Comparison of ENCODE assay signal across 8 cellular contexts in genomic region chr4:155759372-155760252, GRCh38. TPM values are rescaled to one million over a fixed set of nuclear protein-coding genes. Genes with fewer than 3 reads are reported as not detected.
DNase-seq lines count a peak whose midpoint lies in the region; ATAC-seq and TF ChIP-seq lines count a peak whose summit lies in the region.

No MANE protein-coding gene starts in this region.

- H3K36me3 Mint-ChIP-seq in IgD-negative memory B cell: peaks cover 2% of the 10 kb centered on the region
- no peaks in the 10 kb centered on the region for H3K36me3 Mint-ChIP-seq in activated naive CD8-positive, alpha-beta T cell treated with anti-CD3 and anti-CD28 coated beads, Interleukin-2, amount 50 U/mL, for 24 hours (ENCODE audit: low read depth)

- peak in 1 of 2 donors; percentile 11 for TF ChIP-seq CTCF in right atrium auricular region (IDR thresholded peaks at IDR 0.05)

- no peak overlapping the region for H3K27ac Mint-ChIP-seq in IgD-negative memory B cell
- no peak overlapping the region for H3K27ac Mint-ChIP-seq in activated naive CD8-positive, alpha-beta T cell treated with anti-CD3 and anti-CD28 coated beads, Interleukin-2, amount 50 U/mL, for 24 hours

- H3K27ac ChIP-seq in right atrium auricular region: peak overlapping the region; percentile 88 to 95

- no peaks in the 10 kb centered on the region for H3K27me3 ChIP-seq in right atrium auricular region

- H3K9me3 ChIP-seq in right atrium auricular region: no peaks in the 10 kb centered on the region

- ATAC-seq in GM19468 (IDR thresholded peaks at IDR 0.05; ENCODE audit: extremely low read depth, unreplicated experiment): peak; percentile 1
- ATAC-seq in activated naive CD8-positive, alpha-beta T cell treated with anti-CD3 and anti-CD28 coated beads, Interleukin-2, amount 50 U/mL, for 24 hours: peak; percentile 11

- intact Hi-C loops in posterior vena cava (cut with DNase I): no loop called here

- peaks cover 0 to 9% of the 10 kb centered on the region in 2 donors for H3K4me1 ChIP-seq in right atrium auricular region

- peaks cover 4% of the 10 kb centered on the region for H3K27me3 Mint-ChIP-seq in IgD-negative memory B cell
- H3K27me3 Mint-ChIP-seq in activated naive CD8-positive, alpha-beta T cell treated with anti-CD3 and anti-CD28 coated beads, Interleukin-2, amount 50 U/mL, for 24 hours: peaks cover 34% of the 10 kb centered on the region

- peak overlapping the region; percentile 85 to 87 for H3K4me3 ChIP-seq in right atrium auricular region

- H3K9me3 Mint-ChIP-seq in IgD-negative memory B cell: peaks cover 0 to 2% (median 0%) of the 10 kb centered on the region in 3 donors
- H3K9me3 Mint-ChIP-seq in activated naive CD8-positive, alpha-beta T cell treated with anti-CD3 and anti-CD28 coated beads, Interleukin-2, amount 50 U/mL, for 24 hours: peaks cover 3% of the 10 kb centered on the region

- H3K4me3 Mint-ChIP-seq in IgD-negative memory B cell: peak overlapping the region in 3 of 4 donors; percentile 54 to 77 (median 60)
- peak overlapping the region; percentile 11 for H3K4me3 Mint-ChIP-seq in activated naive CD8-positive, alpha-beta T cell treated with anti-CD3 and anti-CD28 coated beads, Interleukin-2, amount 50 U/mL, for 24 hours

- DNase-seq in COR-L47 (lab: John Stamatoyannopoulos, UW): peak; percentile 39
- peak; percentile 7 for DNase-seq in activated naive CD8-positive, alpha-beta T cell treated with anti-CD3 and anti-CD28 coated beads, Interleukin-2, amount 50 U/mL, for 24 hours
- DNase-seq in right atrium auricular region (ENCODE audit: low spot score): peak; percentile 60
- DNase-seq in posterior vena cava (ENCODE audit: low spot score): peak; percentile 84
- no peak for DNase-seq in NCI-H1694 (lab: John Stamatoyannopoulos, UW)
- no peak for DNase-seq in HT-29 (ENCODE audit: low spot score)

- peaks cover 0 to 5% (median 3%) of the 10 kb centered on the region in 3 donors for H3K4me1 Mint-ChIP-seq in IgD-negative memory B cell
- peaks cover 6% of the 10 kb centered on the region for H3K4me1 Mint-ChIP-seq in activated naive CD8-positive, alpha-beta T cell treated with anti-CD3 and anti-CD28 coated beads, Interleukin-2, amount 50 U/mL, for 24 hours

- H3K36me3 ChIP-seq in right atrium auricular region: no peaks in the 10 kb centered on the region

RNA-seq across cellular contexts. Expression of gene GUCY1B1, which starts 0.8 kb away (rescaled TPM):
- 0.31 TPM for polyA plus RNA-seq in IgD-negative memory B cell
- total RNA-seq in right atrium auricular region (10 to 100 TPM; 11.3 to 15.0 TPM), posterior vena cava (10 to 100 TPM; 21.1 to 26.8 TPM)
- total RNA-seq in HT-29 (2014; rRNA removed; shearing (Covaris generic)): not detected in 2 replicates

Comparison
In these comparisons a context has a peak if more than half of its experiments do, and no peak if none do; other contexts are left out.
1. DNase-seq: peak in COR-L47 (single experiment), activated naive CD8-positive, alpha-beta T cell treated with anti-CD3 and anti-CD28 coated beads, Interleukin-2, amount 50 U/mL, for 24 hours (single experiment), right atrium auricular region (single experiment) and posterior vena cava (single experiment); none in NCI-H1694 (single experiment) and HT-29 (single experiment).
2. RNA of gene GUCY1B1, which starts 0.8 kb away (total RNA-seq): 21.1 to 26.8 TPM in posterior vena cava and 11.3 to 15.0 TPM in right atrium auricular region; not detected in HT-29; every median in the first group is over 10 times any median in the second.